In genomic region chr7:131302876-131303707, GRCh38 we compare ENCODE assay signal across 8 cellular contexts. TPM values are rescaled to one million over a fixed set of nuclear protein-coding genes. Genes with fewer than 3 reads are reported as not detected.
DNase-seq lines count a peak whose midpoint lies in the region; ATAC-seq and TF ChIP-seq lines count a peak whose summit lies in the region.

No MANE protein-coding gene starts in this region.

- H3K4me3 ChIP-seq in neural cell (ENCODE audit: low read length): no peak overlapping the region

- no peaks in the 10 kb centered on the region for H3K36me3 Mint-ChIP-seq in effector memory CD8-positive, alpha-beta T cell (ENCODE audit: insufficient read depth)

- H3K27ac Mint-ChIP-seq in effector memory CD8-positive, alpha-beta T cell: no peak overlapping the region

- no peaks in the 10 kb centered on the region for H3K79me2 ChIP-seq in neural cell (replicated peaks; ENCODE audit: insufficient read depth, low read length)

- no peaks in the 10 kb centered on the region for H4K20me1 ChIP-seq in neural cell (ENCODE audit: insufficient read depth)

- no peak for TF ChIP-seq EP300 in neural cell (conservative IDR thresholded peaks at IDR 0.05; ENCODE audit: poor library complexity, severe bottlenecking)

- H3K9me3 ChIP-seq in neural cell (ENCODE audit: low read length): peaks cover 4% of the 10 kb centered on the region

- H3K4me3 Mint-ChIP-seq in effector memory CD8-positive, alpha-beta T cell: no peak overlapping the region

- DNase-seq in Right ventricle myocardium inferior (ENCODE audit: missing footprints) (no peak), cardiac septum (ENCODE audit: low spot score) (no peak), SIG-M5 treated with dmso at 0.1 percent for 504 hours (lab: John Stamatoyannopoulos, UW; ENCODE audit: unreplicated experiment) (no peak), GOT3 (lab: John Stamatoyannopoulos, UW) (no peak)
- DNase-seq in effector memory CD8-positive, alpha-beta T cell: peak in 2 of 3 experiments; percentile 6 to 8

- H3K9me3 Mint-ChIP-seq in effector memory CD8-positive, alpha-beta T cell: no peaks in the 10 kb centered on the region

- no peaks in the 10 kb centered on the region for H3K9me2 ChIP-seq in neural cell (ENCODE audit: insufficient read depth, low read length)

- no peaks in the 10 kb centered on the region for H3F3A ChIP-seq in neural cell (ENCODE audit: insufficient read depth, low read length, poor library complexity, severe bottlenecking)

- no peak overlapping the region for H3K27ac ChIP-seq in neural cell (ENCODE audit: low read length)

- ATAC-seq in Right ventricle myocardium inferior: peak; percentile 64
- peak; percentile 83 for ATAC-seq in SK-N-SH treated with all-trans-retinoic acid at 6 μM for 48 hours
- peak; percentile 37 for ATAC-seq in effector memory CD8-positive, alpha-beta T cell (replicated peaks)
- ATAC-seq in GM19035 (IDR thresholded peaks at IDR 0.05; ENCODE audit: unreplicated experiment): no peak

- TF ChIP-seq CTCF in neural cell (IDR thresholded peaks at IDR 0.05; ENCODE audit: poor library complexity, severe bottlenecking): peak; percentile 54

- no peaks in the 10 kb centered on the region for H3K27me3 Mint-ChIP-seq in effector memory CD8-positive, alpha-beta T cell

- H3K27me3 ChIP-seq in neural cell (ENCODE audit: insufficient read depth, low read depth, low read length): no peaks in the 10 kb centered on the region

- no peaks in the 10 kb centered on the region for H3K4me1 Mint-ChIP-seq in effector memory CD8-positive, alpha-beta T cell (ENCODE audit: low read depth in 2 of 2)

- no peak overlapping the region for H3K9ac ChIP-seq in neural cell (ENCODE audit: low read length)

- H2AFZ ChIP-seq in neural cell (ENCODE audit: low read depth, low read length): no peak overlapping the region

- intact Hi-C loops in Right ventricle myocardium inferior (cut with DNase I): loop anchor here (2.0 to 5.0 kb wide), 4 partner anchors 116 to 406 kb away; no protein-coding TSS in a partner anchor
- intact Hi-C loops in cardiac septum (cut with DNase I): loop anchor here (5.0 to 10.0 kb wide), 2 partner anchors 236 to 408 kb away; no protein-coding TSS in a partner anchor

- peak; percentile 65 for TF ChIP-seq RAD21 in neural cell (conservative IDR thresholded peaks at IDR 0.05)

- H3K36me3 ChIP-seq in neural cell (ENCODE audit: insufficient read depth, low read length): no peaks in the 10 kb centered on the region

- H3K4me2 ChIP-seq in neural cell (ENCODE audit: low read length): no peak overlapping the region

TF ChIP-seq in SK-N-SH treated with all-trans-retinoic acid at 6 μM for 48 hours, 23 proteins besides CTCF, POLR2A, EP300 and RAD21 (continues in another document):
- TF ChIP-seq CREB5 (CRISPR knock-in tag; IDR thresholded peaks at IDR 0.05; ENCODE audit: low read depth) (no peak), ZNF70 (CRISPR knock-in tag; IDR thresholded peaks at IDR 0.05) (no peak), TSHZ2 (CRISPR knock-in tag; IDR thresholded peaks at IDR 0.05) (no peak), RARB (CRISPR knock-in tag; IDR thresholded peaks at IDR 0.05) (no peak), CSDC2 (CRISPR knock-in tag; IDR thresholded peaks at IDR 0.05) (no peak)

TF ChIP-seq in neural cell, 6 proteins besides CTCF, POLR2A, EP300 and RAD21:
- TF ChIP-seq SMC3 (conservative IDR thresholded peaks at IDR 0.05; ENCODE audit: poor library complexity) (peak; percentile 65), EZH2 (IDR thresholded peaks at IDR 0.05; ENCODE audit: borderline replicate concordance, insufficient read depth, low read length, poor library complexity, severe bottlenecking) (no peak), TAF1 (IDR thresholded peaks at IDR 0.05; ENCODE audit: low read depth) (no peak)

RNA-seq across cellular contexts. Expression of gene MKLN1, which starts 24.6 kb away (rescaled TPM):
- total RNA-seq in Right ventricle myocardium inferior (39.3 TPM), cardiac septum (45.4 TPM)
- 14.4 and 15.9 TPM in 2 replicates for polyA plus RNA-seq in neural cell
- 65.2 and 82.3 TPM in 2 replicates for polyA minus RNA-seq in neural cell

Comparison
In these comparisons a context has a peak if more than half of its experiments do, and no peak if none do; other contexts are left out.
1. DNase-seq: peak in effector memory CD8-positive, alpha-beta T cell (2 of 3); none in Right ventricle myocardium inferior (single experiment), cardiac septum (single experiment), SIG-M5 treated with dmso at 0.1 percent for 504 hours (single experiment) and GOT3 (single experiment).